In the genomic region with DNA sequence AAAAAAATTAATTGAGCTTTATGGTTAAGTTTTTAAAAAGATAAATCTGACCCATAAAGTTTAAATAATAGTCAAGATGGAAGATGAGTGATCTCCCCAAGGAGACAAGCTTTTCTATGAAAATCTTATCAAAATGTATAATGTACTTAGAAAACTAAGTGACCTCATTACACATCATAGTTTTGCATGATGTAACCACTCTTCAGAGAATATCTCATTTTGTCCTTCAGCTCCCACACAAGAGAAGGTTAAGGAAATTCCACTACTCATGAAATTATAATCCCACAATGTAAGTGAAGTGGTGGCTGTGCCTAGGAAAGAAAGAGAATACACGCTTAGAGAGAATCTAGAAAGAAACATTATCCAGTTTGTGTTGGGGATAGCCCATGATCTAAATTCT, we compare ENCODE assay signal across 1 cellular context.
TF ChIP-seq lines count a peak whose summit lies in the region.

No MANE protein-coding gene starts in this region.

TF ChIP-seq in GM12878, 131 proteins besides CTCF, POLR2A, EP300 and RAD21:
- TF ChIP-seq ATF7 (IDR thresholded peaks at IDR 0.05; ENCODE audit: low read depth) (peak; percentile 44; the same call in 1 of the 2 replicates), CREB1 (IDR thresholded peaks at IDR 0.05; ENCODE audit: low read depth) (peak; percentile 77), CREM (IDR thresholded peaks at IDR 0.05; ENCODE audit: low read depth) (peak; percentile 49; the same call in 1 of the 2 replicates), GATAD2B (conservative IDR thresholded peaks at IDR 0.05; ENCODE audit: low read depth) (no peak), NFIC (IDR thresholded peaks at IDR 0.05; ENCODE audit: low read depth, low read length) (peak; percentile 26; the same call in 1 of the 2 replicates), LARP7 (IDR thresholded peaks at IDR 0.05) (no peak)
